27 cellular contexts compared by ENCODE assay signal in genomic region chr2:582792-583528, GRCh38.
"Had no signal": no experiment of that assay in that cellular context is flagged by ENCODE, and none has a peak within 500 bp of the region (broad histone marks: within the 10 kb centered on the region; RNA-seq: fewer than 3 reads in every experiment).

No MANE protein-coding gene starts in this region.

- H3K4me1 ChIP-seq: adrenal gland, foreskin keratinocyte, gastrocnemius medialis had no signal

- H3K27me3 ChIP-seq: adrenal gland, body of pancreas, esophagus muscularis mucosa, foreskin keratinocyte, gastrocnemius medialis had no signal

- H3K4me3 ChIP-seq: adrenal gland, body of pancreas, dorsolateral prefrontal cortex, esophagus muscularis mucosa, gastrocnemius medialis, heart right ventricle had no signal

- H3K36me3 ChIP-seq: adrenal gland, esophagus muscularis mucosa, gastrocnemius medialis, heart right ventricle had no signal

- H3K9me3 ChIP-seq: adrenal gland, body of pancreas, esophagus muscularis mucosa, gastrocnemius medialis, heart right ventricle had no signal

- FAIRE-seq: colon had no signal

- DNase-seq: activated CD4-positive, alpha-beta memory T cell treated with anti-CD3 and anti-CD28 coated beads, Interleukin-2, amount 10 ng/mL, durations not matched to agents 7 days and 5 days; activated CD4-positive, alpha-beta T cell treated with anti-CD3 and anti-CD28 coated beads for 36 hours; activated CD4-positive, alpha-beta T cell treated with anti-CD3 and anti-CD28 coated beads, Interleukin-2, amount 10 ng/mL, durations not matched to agents 24 days and 14 days; activated CD4-positive, CD25-positive, alpha-beta regulatory T cell; activated CD4-positive, CD25-positive, alpha-beta regulatory T cell treated with anti-CD3 and anti-CD28 coated beads, Interleukin-2, amount 50 U/mL, for 72 hours; activated CD8-positive, alpha-beta memory T cell treated with anti-CD3 and anti-CD28 coated beads, Interleukin-2, amount 50 U/mL, for 4 hours; activated effector memory CD4-positive, alpha-beta T cell treated with anti-CD3 and anti-CD28 coated beads, Interleukin-2, amount 50 U/mL, for 16 hours; activated naive CD4-positive, alpha-beta T cell treated with anti-CD3 and anti-CD28 coated beads for 36 hours; activated naive CD8-positive, alpha-beta T cell treated with anti-CD3 and anti-CD28 coated beads for 36 hours; activated naive CD8-positive, alpha-beta T cell treated with anti-CD3 and anti-CD28 coated beads, Interleukin-2, amount 50 U/mL, for 24 hours; activated T-cell treated with anti-CD3 and anti-CD28 coated beads, Interleukin-2, amount 50 U/mL, for 1 hour; activated T-cell treated with anti-CD3 and anti-CD28 coated beads, Interleukin-2, amount 50 U/mL, for 48 hours; adrenal gland; amygdala; aorta; body of pancreas; caudate nucleus; dorsolateral prefrontal cortex; effector memory CD4-positive, alpha-beta T cell; erythroblast; foreskin keratinocyte; gastrocnemius medialis; glutamatergic neuron; heart right ventricle; T-helper 2 cell had no signal

- ATAC-seq: activated CD4-positive, alpha-beta T cell treated with anti-CD3 and anti-CD28 coated beads for 36 hours; activated naive CD8-positive, alpha-beta T cell treated with anti-CD3 and anti-CD28 coated beads, Interleukin-2, amount 50 U/mL, for 24 hours; body of pancreas; foreskin keratinocyte; gastrocnemius medialis; heart right ventricle had no signal

- H3K27ac ChIP-seq: adrenal gland, body of pancreas, dorsolateral prefrontal cortex, esophagus muscularis mucosa, foreskin keratinocyte, gastrocnemius medialis, heart right ventricle had no signal
